In genomic region chr1:155272466-155273133, GRCh38 we compare ENCODE assay signal across 8 cellular contexts. TPM values are rescaled to one million over a fixed set of nuclear protein-coding genes. Genes with fewer than 3 reads are reported as not detected.
DNase-seq lines count a peak whose midpoint lies in the region; ATAC-seq and TF ChIP-seq lines count a peak whose summit lies in the region.

No MANE protein-coding gene starts in this region.

- H3K4me3 ChIP-seq in CD4-positive, CD25-positive, alpha-beta regulatory T cell (ENCODE audit: low read depth, low read length): peak overlapping the region; percentile 94
- H3K4me3 ChIP-seq in HUES64 (ENCODE audit: low read length) (peak overlapping the region; percentile 89), iPS-11a (ENCODE audit: low read depth, low read length) (peak overlapping the region; percentile 89), smooth muscle cell (peak overlapping the region; percentile 88)

- peak overlapping the region; percentile 21 for H2AFZ ChIP-seq in smooth muscle cell (ENCODE audit: low read depth)

- no peak for ATAC-seq in CD4-positive, CD25-positive, alpha-beta regulatory T cell (ENCODE audit: low read depth in 2 of 2)
- no peak for ATAC-seq in HG02642 (IDR thresholded peaks at IDR 0.05; ENCODE audit: poor library complexity, unreplicated experiment)

- H3K27ac ChIP-seq in CD4-positive, CD25-positive, alpha-beta regulatory T cell (ENCODE audit: insufficient read depth, low read length, poor library complexity, severe bottlenecking): peak overlapping the region; percentile 93
- H3K27ac ChIP-seq in HUES64 (ENCODE audit: low read depth, low read length): peak overlapping the region; percentile 96
- H3K27ac ChIP-seq in adipose tissue (ENCODE audit: low read depth, low read length): peak overlapping the region; percentile 21
- H3K27ac ChIP-seq in smooth muscle cell (ENCODE audit: low read depth): peak overlapping the region; percentile 76

- peaks cover 21 to 46% (median 29%) of the 10 kb centered on the region in 4 donors for H3K4me1 Mint-ChIP-seq in CD4-positive, CD25-positive, alpha-beta regulatory T cell

- peak overlapping the region; percentile 94 to 98 (median 97) for H3K27ac Mint-ChIP-seq in CD4-positive, CD25-positive, alpha-beta regulatory T cell

- no peaks in the 10 kb centered on the region for H3K9me3 ChIP-seq in CD4-positive, CD25-positive, alpha-beta regulatory T cell (ENCODE audit: control insufficient read depth in 2 of 2, low read length in 2 of 2)
- no peaks in the 10 kb centered on the region for H3K9me3 ChIP-seq in HUES64 (ENCODE audit: insufficient read depth, low read depth, low read length)
- no peaks in the 10 kb centered on the region for H3K9me3 ChIP-seq in smooth muscle cell (replicated peaks; ENCODE audit: low read depth)

- peaks cover 14% of the 10 kb centered on the region for H3F3A ChIP-seq in smooth muscle cell (ENCODE audit: low read depth)

- H3K4me1 ChIP-seq in CD4-positive, CD25-positive, alpha-beta regulatory T cell (ENCODE audit: control insufficient read depth, insufficient read depth, low read length, poor library complexity, severe bottlenecking): peaks cover 34% of the 10 kb centered on the region
- H3K4me1 ChIP-seq in HUES64 (ENCODE audit: insufficient read depth, low read length) (peaks cover 9% of the 10 kb centered on the region), smooth muscle cell (ENCODE audit: low read depth) (peaks cover 6% of the 10 kb centered on the region)

- no peaks in the 10 kb centered on the region for H3K9me3 Mint-ChIP-seq in CD4-positive, CD25-positive, alpha-beta regulatory T cell

- peaks cover 25% of the 10 kb centered on the region for H3K36me3 Mint-ChIP-seq in CD4-positive, CD25-positive, alpha-beta regulatory T cell

- peak overlapping the region; percentile 93 to 99 (median 97) for H3K4me3 Mint-ChIP-seq in CD4-positive, CD25-positive, alpha-beta regulatory T cell

- H4K20me1 ChIP-seq in smooth muscle cell (ENCODE audit: low read depth): peaks cover 25% of the 10 kb centered on the region

- H3K27me3 Mint-ChIP-seq in CD4-positive, CD25-positive, alpha-beta regulatory T cell: no peaks in the 10 kb centered on the region

- no peak for DNase-seq in CD4-positive, CD25-positive, alpha-beta regulatory T cell
- DNase-seq in smooth muscle cell (lab: John Stamatoyannopoulos, UW; ENCODE audit: unreplicated experiment) (no peak), NCI-H1417 treated with DMSO at 0.1 percent for 48 hours (lab: John Stamatoyannopoulos, UW) (no peak), NCI-H2029 (lab: John Stamatoyannopoulos, UW) (no peak)

- H3K79me2 ChIP-seq in smooth muscle cell (ENCODE audit: low read depth): peaks cover 29% of the 10 kb centered on the region

- H3K9ac ChIP-seq in HUES64 (ENCODE audit: low read depth, low read length) (peak overlapping the region; percentile 77), smooth muscle cell (ENCODE audit: low read depth) (peak overlapping the region; percentile 88)

- peak overlapping the region; percentile 97 for H3K4me2 ChIP-seq in smooth muscle cell

- peaks cover 29% of the 10 kb centered on the region for H3K36me3 ChIP-seq in CD4-positive, CD25-positive, alpha-beta regulatory T cell (ENCODE audit: control insufficient read depth, insufficient read depth, low read length)
- H3K36me3 ChIP-seq in HUES64 (ENCODE audit: insufficient read depth, low read length) (peaks cover 40% of the 10 kb centered on the region), smooth muscle cell (ENCODE audit: low read depth) (peaks cover 9% of the 10 kb centered on the region)

- 3% methylated on average over 12 of the region's 15 CpGs for WGBS in HUES64
- 10 to 13% (median 11%) methylated on average over 15 of the region's 15 CpGs for WGBS in adipose tissue, 3 donors
- WGBS in smooth muscle cell (ENCODE audit: low lambda C conversion rate): 18% methylated on average over 13 of the region's 15 CpGs

- no peak for TF ChIP-seq CTCF in smooth muscle cell (IDR thresholded peaks at IDR 0.05; ENCODE audit: borderline replicate concordance, insufficient read depth, poor library complexity, severe bottlenecking)

- no peaks in the 10 kb centered on the region for H3K27me3 ChIP-seq in CD4-positive, CD25-positive, alpha-beta regulatory T cell (ENCODE audit: control insufficient read depth, insufficient read depth, low read length)
- H3K27me3 ChIP-seq in HUES64 (ENCODE audit: insufficient read depth, low read length) (peaks cover 8% of the 10 kb centered on the region; the same call in 1 of the 2 replicates), smooth muscle cell (ENCODE audit: low read depth) (no peaks in the 10 kb centered on the region)

RNA-seq across cellular contexts. Expression of gene CLK2, which starts 0.7 kb away (rescaled TPM):
- 76.6 TPM for total RNA-seq in CD4-positive, CD25-positive, alpha-beta regulatory T cell
- polyA plus RNA-seq in CD4-positive, CD25-positive, alpha-beta regulatory T cell: 10 to 100 TPM; 11.4 to 17.4 (median 15.5) TPM
- polyA plus RNA-seq in HUES64 (2013, experiment 1 of 2): 54.0 TPM
- 50.2 TPM for polyA plus RNA-seq in HUES64 (2013, experiment 2 of 2)
- polyA plus RNA-seq in adipose tissue (10 to 100 TPM; 25.1 to 37.9 (median 30.1) TPM), smooth muscle cell (23.5 and 32.2 TPM in 2 replicates)
- 23.6 and 25.5 TPM in 2 replicates for total RNA-seq in smooth muscle cell

RNA-seq across cellular contexts. Expression of gene HCN3, which starts 4.7 kb away (rescaled TPM):
- 1.5 TPM for total RNA-seq in CD4-positive, CD25-positive, alpha-beta regulatory T cell
- under 1 TPM in 3 of 4 donors, not detected in 1; 0.07 to 0.15 (median 0.11) TPM for polyA plus RNA-seq in CD4-positive, CD25-positive, alpha-beta regulatory T cell
- polyA plus RNA-seq in HUES64 (2013, experiment 1 of 2): 2.7 TPM
- 4.3 TPM for polyA plus RNA-seq in HUES64 (2013, experiment 2 of 2)
- polyA plus RNA-seq in adipose tissue (1 to 10 TPM; 1.0 to 1.6 (median 1.3) TPM), smooth muscle cell (1.2 and 1.6 TPM in 2 replicates)
- total RNA-seq in smooth muscle cell: 0.49 and 0.72 TPM in 2 replicates

RNA-seq across cellular contexts. Expression of gene SCAMP3, which starts 10.4 kb away (rescaled TPM):
- total RNA-seq in CD4-positive, CD25-positive, alpha-beta regulatory T cell: 57.3 TPM
- 100 to 1,000 TPM; 110 to 150 (median 141) TPM for polyA plus RNA-seq in CD4-positive, CD25-positive, alpha-beta regulatory T cell
- 51.0 TPM for polyA plus RNA-seq in HUES64 (2013, experiment 1 of 2)
- polyA plus RNA-seq in HUES64 (2013, experiment 2 of 2): 54.1 TPM
- polyA plus RNA-seq in adipose tissue: 10 to 100 TPM; 29.9 to 76.7 (median 53.8) TPM
- total RNA-seq in smooth muscle cell: 51.4 and 52.1 TPM in 2 replicates
- 118 and 151 TPM in 2 replicates for polyA plus RNA-seq in smooth muscle cell

RNA-seq across cellular contexts. Expression of gene ENTREP3, which starts 17.3 kb away (rescaled TPM):
- total RNA-seq in CD4-positive, CD25-positive, alpha-beta regulatory T cell: 7.8 TPM
- under 1 TPM; 0.57 to 0.97 (median 0.72) TPM for polyA plus RNA-seq in CD4-positive, CD25-positive, alpha-beta regulatory T cell
- 33.7 TPM for polyA plus RNA-seq in HUES64 (2013, experiment 1 of 2)
- 40.1 TPM for polyA plus RNA-seq in HUES64 (2013, experiment 2 of 2)
- polyA plus RNA-seq in adipose tissue (10 to 100 TPM in 2 of 3 donors, 1 to 10 TPM in 1; 7.6 to 15.5 (median 14.2) TPM), smooth muscle cell (26.5 and 30.9 TPM in 2 replicates)
- total RNA-seq in smooth muscle cell: 7.0 and 14.7 TPM in 2 replicates

RNA-seq across cellular contexts. Expression of gene PKLR, which starts 28.6 kb away (rescaled TPM):
- not detected for total RNA-seq in CD4-positive, CD25-positive, alpha-beta regulatory T cell
- not detected for polyA plus RNA-seq in CD4-positive, CD25-positive, alpha-beta regulatory T cell
- polyA plus RNA-seq in HUES64 (2013, experiment 1 of 2): 0.70 TPM
- 1.1 TPM for polyA plus RNA-seq in HUES64 (2013, experiment 2 of 2)
- under 1 TPM in 1 of 3 donors, not detected in 2; 0.02 TPM for polyA plus RNA-seq in adipose tissue
- total RNA-seq in smooth muscle cell: 0.09 TPM in 1 of 2 replicates, not detected in the other
- 0.07 TPM in 1 of 2 replicates, not detected in the other for polyA plus RNA-seq in smooth muscle cell

Comparison
In these comparisons a context has a peak if more than half of its experiments do, and no peak if none do; other contexts are left out.
1. H3K27ac ChIP-seq: peak in every context shown above with its lines; median percentile 96 in HUES64; 93 in CD4-positive, CD25-positive, alpha-beta regulatory T cell; 76 in smooth muscle cell; 21 in adipose tissue.